9 cellular contexts compared by ENCODE assay signal in the genomic region with DNA sequence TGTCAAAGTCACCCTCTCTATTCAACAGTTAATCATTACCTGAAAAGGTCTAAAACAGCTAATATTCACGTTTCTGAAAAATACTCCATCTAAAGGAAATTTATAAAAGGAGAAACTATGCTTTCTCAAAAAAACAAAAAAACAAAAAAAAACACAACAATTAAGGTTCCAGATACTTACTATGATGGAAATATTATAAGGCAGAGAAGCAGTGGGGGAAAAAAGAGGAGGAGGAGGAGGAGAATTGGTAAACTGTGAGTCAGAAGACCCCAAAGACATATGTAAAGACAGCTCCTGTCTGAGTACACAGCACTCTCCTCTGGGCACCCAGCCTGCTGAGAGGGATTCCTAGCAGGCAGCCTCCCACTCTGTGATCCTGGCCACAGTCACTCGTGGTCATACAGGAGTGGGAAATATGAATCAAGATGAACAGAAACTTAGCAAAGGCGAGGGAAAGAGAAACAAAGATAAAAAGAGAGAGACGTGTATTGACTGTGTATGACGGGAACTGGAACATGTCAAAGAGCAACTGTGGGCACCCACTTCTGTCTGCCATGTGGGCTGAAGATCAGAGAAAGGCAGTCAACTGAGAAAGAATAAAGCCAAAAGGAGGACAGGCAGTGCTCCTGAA. TPM values are rescaled to one million over a fixed set of nuclear protein-coding genes. Genes with fewer than 3 reads are reported as not detected.
A peak's percentile ranks its signal among the peaks of the same experiment; 100 is the strongest.
DNase-seq lines count a peak whose midpoint lies in the region; ATAC-seq and TF ChIP-seq lines count a peak whose summit lies in the region.
"Had no signal": no experiment of that assay in that cellular context is flagged by ENCODE, and none has a peak within 500 bp of the region (broad histone marks: within the 10 kb centered on the region; RNA-seq: fewer than 3 reads in every experiment).

No MANE protein-coding gene starts in this region.

- no peak for TF ChIP-seq CTCF in PC-9 (conservative IDR thresholded peaks at IDR 0.05)

- intact Hi-C loops in PC-9 (cut with micrococcal nuclease; ENCODE audit: unreplicated experiment) = no loop called here

- no peaks in the 10 kb centered on the region for H3K9me3 ChIP-seq in PC-9 (ENCODE audit: insufficient read depth, low read depth)

- H3K4me1 ChIP-seq in PC-9 (replicated peaks; ENCODE audit: insufficient read depth) = no peaks in the 10 kb centered on the region

- H3F3A ChIP-seq in PC-9 (ENCODE audit: insufficient read depth, low read depth) = no peaks in the 10 kb centered on the region

- POLR2A ChIA-PET in PC-9 (lab: Charles Lee; ENCODE audit: unreplicated experiment) = no interaction called here

- ATAC-seq in GM19043 (IDR thresholded peaks at IDR 0.05; ENCODE audit: low read depth, unreplicated experiment) (peak; percentile 69), HG03108 (IDR thresholded peaks at IDR 0.05; ENCODE audit: unreplicated experiment) (peak; percentile 80), HG03039 (IDR thresholded peaks at IDR 0.05; ENCODE audit: unreplicated experiment) (no peak)

- H3K4me3 ChIP-seq in PC-9 = no peak overlapping the region

- no peaks in the 10 kb centered on the region for H3K36me3 ChIP-seq in PC-9 (ENCODE audit: low read depth)

- 0 out of 2 replicates have a peak, but pooled peaks cover 8% of the 10 kb centered on the region for H3K79me2 ChIP-seq in PC-9 (ENCODE audit: low read depth)

- CTCF ChIA-PET in PC-9 (lab: Charles Lee) = no interaction called here

- no TSS peak for BruUV-seq in PC-9 (replicated peaks; lab: Mats Ljungman, UMichigan)

- peak; percentile 49 for DNase-seq in activated naive CD4-positive, alpha-beta T cell treated with anti-CD3 and anti-CD28 coated beads, Interleukin-2, amount 50 U/mL, for 16 hours
- peak in 2 of 3 experiments; percentile 2 to 21 for DNase-seq in stimulated activated CD4-positive, alpha-beta T cell treated with anti-CD3 and anti-CD28 coated beads, TNF-alpha, amount 100 ng/mL, for 4 hours (ENCODE audit: low read depth in 3 of 3)
- DNase-seq in medulla oblongata (ENCODE audit: extremely low spot score) = no peak
- DNase-seq in PC-9 = no peak
- no peak for DNase-seq in Ammon's horn (ENCODE audit: low spot score)

- no peak overlapping the region for H3K27ac ChIP-seq in PC-9
- H3K27ac ChIP-seq: HL-60 had no signal

- no peak overlapping the region for H2AFZ ChIP-seq in PC-9

- no peaks in the 10 kb centered on the region for H3K9me2 ChIP-seq in PC-9 (ENCODE audit: insufficient read depth)

- H3K27me3 ChIP-seq in PC-9 (ENCODE audit: insufficient read depth, low read depth) = no peaks in the 10 kb centered on the region

- no peaks in the 10 kb centered on the region for H4K20me1 ChIP-seq in PC-9 (ENCODE audit: insufficient read depth)

- no peak overlapping the region for H3K4me2 ChIP-seq in PC-9

RNA-seq across cellular contexts. Expression of a gene that starts 12.5 kb away (rescaled TPM):
- total RNA-seq in PC-9 (2021) = 3.5 and 3.7 TPM in 2 replicates

RNA-seq across cellular contexts. Expression of a gene that starts 40.3 kb away (rescaled TPM):
- 216 and 252 TPM in 2 replicates for total RNA-seq in PC-9 (2021)

Comparison
In these comparisons a context has a peak if more than half of its experiments do, and no peak if none do; other contexts are left out.
1. DNase-seq: peak in activated naive CD4-positive, alpha-beta T cell treated with anti-CD3 and anti-CD28 coated beads, Interleukin-2, amount 50 U/mL, for 16 hours (single experiment) and stimulated activated CD4-positive, alpha-beta T cell treated with anti-CD3 and anti-CD28 coated beads, TNF-alpha, amount 100 ng/mL, for 4 hours (2 of 3); none in medulla oblongata (single experiment), PC-9 (0 of 2) and Ammon's horn (single experiment).